11 cellular contexts compared by ENCODE assay signal in the genomic region with DNA sequence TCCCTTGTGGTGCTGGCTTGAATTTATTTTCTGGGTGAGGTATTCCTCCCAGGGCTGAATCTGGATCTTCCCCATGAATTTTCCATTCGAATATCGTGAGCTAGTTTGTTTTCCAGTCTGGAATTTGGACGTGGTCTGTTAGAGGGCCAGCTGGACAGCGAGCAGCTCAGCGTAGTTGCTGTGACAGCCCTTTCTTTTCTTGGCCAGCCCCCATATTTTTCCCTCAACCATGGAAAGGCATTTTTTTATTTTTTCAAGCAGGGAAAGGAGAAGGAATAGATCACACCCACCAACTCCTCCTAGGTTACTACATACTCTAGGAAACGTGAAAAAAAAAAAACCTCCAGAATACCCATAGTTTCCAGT.
A peak's percentile ranks its signal among the peaks of the same experiment; 100 is the strongest.
DNase-seq lines count a peak whose midpoint lies in the region; ATAC-seq lines count a peak whose summit lies in the region.
"Had no signal": no experiment of that assay in that cellular context is flagged by ENCODE, and none has a peak within 500 bp of the region (broad histone marks: within the 10 kb centered on the region; RNA-seq: fewer than 3 reads in every experiment).

No MANE protein-coding gene starts in this region.

- peaks cover 3% of the 10 kb centered on the region for H3K4me1 ChIP-seq in right cardiac atrium (ENCODE audit: control insufficient read depth, insufficient read depth, low read length)

- peak overlapping the region; percentile 80 for H3K27ac ChIP-seq in right cardiac atrium (ENCODE audit: low read length)
- H3K27ac ChIP-seq: SK-N-MC had no signal

- ATAC-seq in stimulated activated naive CD8-positive, alpha-beta T cell treated with anti-CD3 and anti-CD28 coated beads, Interleukin-15, amount 100 ng/mL, for 72 hours, result no peak
- peak; percentile 89 to 93 for ATAC-seq in right cardiac atrium
- no peak for ATAC-seq in HG02763 (IDR thresholded peaks at IDR 0.05; ENCODE audit: unreplicated experiment)
- ATAC-seq in HG02870 (IDR thresholded peaks at IDR 0.05; ENCODE audit: unreplicated experiment), result no peak

- peak overlapping the region; percentile 5 for H3K4me3 ChIP-seq in right cardiac atrium (ENCODE audit: low read length)
- H3K4me3 ChIP-seq: SK-N-MC had no signal

- H3K27me3 Mint-ChIP-seq in stimulated activated naive CD8-positive, alpha-beta T cell treated with anti-CD3 and anti-CD28 coated beads, Interleukin-15, Interleukin-2, amounts not matched to agents 100 ng/mL and 50 ng/mL, for 24 hours, result no peaks in the 10 kb centered on the region
- no peaks in the 10 kb centered on the region for H3K27me3 Mint-ChIP-seq in stimulated activated naive CD8-positive, alpha-beta T cell treated with anti-CD3 and anti-CD28 coated beads, Interleukin-15, amount 100 ng/mL, for 72 hours
- H3K27me3 Mint-ChIP-seq in T-helper 2 cell treated with Interferon-gamma antibody and Interleukin-4, amounts not matched to agents 5 μg/mL and 100 μg/mL, for 36 hours (ENCODE audit: low read depth), result no peaks in the 10 kb centered on the region

- peaks cover 68% of the 10 kb centered on the region for H3K36me3 Mint-ChIP-seq in stimulated activated naive CD8-positive, alpha-beta T cell treated with anti-CD3 and anti-CD28 coated beads, Interleukin-15, Interleukin-2, amounts not matched to agents 100 ng/mL and 50 ng/mL, for 24 hours (ENCODE audit: low read depth)
- peaks cover 43% of the 10 kb centered on the region for H3K36me3 Mint-ChIP-seq in T-helper 2 cell treated with Interferon-gamma antibody and Interleukin-4, amounts not matched to agents 5 μg/mL and 100 μg/mL, for 36 hours (ENCODE audit: low read depth)

- H3K27me3 ChIP-seq in right cardiac atrium (ENCODE audit: control insufficient read depth, insufficient read depth), result no peaks in the 10 kb centered on the region

- H3K27ac Mint-ChIP-seq in stimulated activated naive CD8-positive, alpha-beta T cell treated with anti-CD3 and anti-CD28 coated beads, Interleukin-15, Interleukin-2, amounts not matched to agents 100 ng/mL and 50 ng/mL, for 24 hours, result peak overlapping the region; percentile 52
- H3K27ac Mint-ChIP-seq in stimulated activated naive CD8-positive, alpha-beta T cell treated with anti-CD3 and anti-CD28 coated beads, Interleukin-15, amount 100 ng/mL, for 72 hours, result no peak overlapping the region
- H3K27ac Mint-ChIP-seq in T-helper 2 cell treated with Interferon-gamma antibody and Interleukin-4, amounts not matched to agents 5 μg/mL and 100 μg/mL, for 36 hours, result no peak overlapping the region

- DNase-seq in stimulated activated naive CD8-positive, alpha-beta T cell treated with anti-CD3 and anti-CD28 coated beads, Interleukin-15, amount 100 ng/mL, for 72 hours, result no peak
- DNase-seq in right cardiac atrium, result peak; percentile 79 to 92 (median 88)
- peak; percentile 87 for DNase-seq in posterior vena cava (ENCODE audit: low spot score)
- no peak for DNase-seq in NCI-H2171 treated with DMSO at 0.1 percent for 48 hours (lab: John Stamatoyannopoulos, UW)
- DNase-seq in T-helper 2 cell treated with Interferon-gamma antibody and Interleukin-4, amounts not matched to agents 5 μg/mL and 100 μg/mL, for 36 hours (ENCODE audit: low spot score), result no peak
- DNase-seq: central memory CD4-positive, alpha-beta T cell; NCI-H526 treated with DMSO at 0.1 percent for 48 hours had no signal

- peaks cover 3% of the 10 kb centered on the region for H3K9me3 Mint-ChIP-seq in stimulated activated naive CD8-positive, alpha-beta T cell treated with anti-CD3 and anti-CD28 coated beads, Interleukin-15, Interleukin-2, amounts not matched to agents 100 ng/mL and 50 ng/mL, for 24 hours
- no peaks in the 10 kb centered on the region for H3K9me3 Mint-ChIP-seq in stimulated activated naive CD8-positive, alpha-beta T cell treated with anti-CD3 and anti-CD28 coated beads, Interleukin-15, amount 100 ng/mL, for 72 hours
- peaks cover 3% of the 10 kb centered on the region for H3K9me3 Mint-ChIP-seq in T-helper 2 cell treated with Interferon-gamma antibody and Interleukin-4, amounts not matched to agents 5 μg/mL and 100 μg/mL, for 36 hours

- H3K4me1 Mint-ChIP-seq in stimulated activated naive CD8-positive, alpha-beta T cell treated with anti-CD3 and anti-CD28 coated beads, Interleukin-15, Interleukin-2, amounts not matched to agents 100 ng/mL and 50 ng/mL, for 24 hours (ENCODE audit: low read depth), result peaks cover 58% of the 10 kb centered on the region
- peaks cover 48% of the 10 kb centered on the region for H3K4me1 Mint-ChIP-seq in stimulated activated naive CD8-positive, alpha-beta T cell treated with anti-CD3 and anti-CD28 coated beads, Interleukin-15, amount 100 ng/mL, for 72 hours
- H3K4me1 Mint-ChIP-seq in T-helper 2 cell treated with Interferon-gamma antibody and Interleukin-4, amounts not matched to agents 5 μg/mL and 100 μg/mL, for 36 hours (ENCODE audit: low read depth), result peaks cover 38% of the 10 kb centered on the region

- WGBS in right cardiac atrium, result 13% methylated on average over 6 of the region's 6 CpGs

- intact Hi-C loops in right cardiac atrium (cut with DNase I), result no loop called here
- intact Hi-C loops in posterior vena cava (cut with DNase I), result loop anchor here in 1 of 2 donors (10.0 kb wide), 1 partner anchor 542 kb away; no protein-coding TSS in a partner anchor

- no peak overlapping the region for H3K4me3 Mint-ChIP-seq in stimulated activated naive CD8-positive, alpha-beta T cell treated with anti-CD3 and anti-CD28 coated beads, Interleukin-15, Interleukin-2, amounts not matched to agents 100 ng/mL and 50 ng/mL, for 24 hours
- H3K4me3 Mint-ChIP-seq in stimulated activated naive CD8-positive, alpha-beta T cell treated with anti-CD3 and anti-CD28 coated beads, Interleukin-15, amount 100 ng/mL, for 72 hours, result no peak overlapping the region
- no peak overlapping the region for H3K4me3 Mint-ChIP-seq in T-helper 2 cell treated with Interferon-gamma antibody and Interleukin-4, amounts not matched to agents 5 μg/mL and 100 μg/mL, for 36 hours

- H3K9me3 ChIP-seq in right cardiac atrium (ENCODE audit: control insufficient read depth, low read length), result no peaks in the 10 kb centered on the region

Comparison
In these comparisons a context has a peak if more than half of its experiments do, and no peak if none do; other contexts are left out.
1. ATAC-seq: peak in right cardiac atrium (2 of 2); none in stimulated activated naive CD8-positive, alpha-beta T cell treated with anti-CD3 and anti-CD28 coated beads, Interleukin-15, amount 100 ng/mL, for 72 hours (single experiment), HG02763 (single experiment) and HG02870 (single experiment).
2. DNase-seq: peak in right cardiac atrium (3 of 3) and posterior vena cava (single experiment); none in stimulated activated naive CD8-positive, alpha-beta T cell treated with anti-CD3 and anti-CD28 coated beads, Interleukin-15, amount 100 ng/mL, for 72 hours (0 of 2), NCI-H2171 treated with DMSO at 0.1 percent for 48 hours (single experiment) and T-helper 2 cell treated with Interferon-gamma antibody and Interleukin-4, amounts not matched to agents 5 μg/mL and 100 μg/mL, for 36 hours (single experiment).